In the genomic region with DNA sequence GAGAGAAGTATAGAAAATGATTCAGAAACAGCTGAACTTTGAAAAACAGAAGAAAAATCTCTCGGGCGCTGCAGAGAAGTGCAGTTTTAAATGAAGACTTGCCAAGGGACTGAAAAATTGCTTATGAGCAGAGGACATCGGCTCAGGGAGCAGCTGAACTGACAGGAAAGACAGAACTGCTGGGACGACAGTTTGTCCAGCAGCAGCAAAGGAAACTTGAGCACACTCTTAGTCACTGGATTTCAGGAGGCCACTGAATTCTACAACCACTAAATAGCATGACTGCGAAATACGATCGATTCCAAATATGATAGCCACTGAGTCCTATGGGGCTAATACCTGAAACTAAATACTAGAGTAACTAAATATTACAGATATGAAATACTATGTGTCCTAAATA, we compare ENCODE assay signal across 7 cellular contexts. TPM values are rescaled to one million over a fixed set of nuclear protein-coding genes. Genes with fewer than 3 reads are reported as not detected.
"Had no signal": no experiment of that assay in that cellular context is flagged by ENCODE, and none has a peak within 500 bp of the region (broad histone marks: within the 10 kb centered on the region; RNA-seq: fewer than 3 reads in every experiment).

No MANE protein-coding gene starts in this region.

- H3K27ac Mint-ChIP-seq: GM23338, H9, IgD-negative memory B cell had no signal

- DNase-seq: H9, HCEC 1CT, KBM-7 had no signal

- H2AFZ ChIP-seq: GM23338 had no signal

- H3K4me2 ChIP-seq: GM23338 had no signal

- H3K27me3 Mint-ChIP-seq: IgD-negative memory B cell had no signal

- H3K4me3 ChIP-seq: GM23338 had no signal

- ATAC-seq: GM23338 had no signal

- H3K4me3 Mint-ChIP-seq: GM23338, H9, IgD-negative memory B cell had no signal

RNA-seq across cellular contexts. Expression of gene LEP, which starts 43.0 kb away (rescaled TPM):
- total RNA-seq: GM23338, H1, H9, HT-29 had no signal
- polyA plus RNA-seq: GM23338, H1, IgD-negative memory B cell had no signal
